Comparison of ENCODE assay signal across 1 cellular context in the genomic region with DNA sequence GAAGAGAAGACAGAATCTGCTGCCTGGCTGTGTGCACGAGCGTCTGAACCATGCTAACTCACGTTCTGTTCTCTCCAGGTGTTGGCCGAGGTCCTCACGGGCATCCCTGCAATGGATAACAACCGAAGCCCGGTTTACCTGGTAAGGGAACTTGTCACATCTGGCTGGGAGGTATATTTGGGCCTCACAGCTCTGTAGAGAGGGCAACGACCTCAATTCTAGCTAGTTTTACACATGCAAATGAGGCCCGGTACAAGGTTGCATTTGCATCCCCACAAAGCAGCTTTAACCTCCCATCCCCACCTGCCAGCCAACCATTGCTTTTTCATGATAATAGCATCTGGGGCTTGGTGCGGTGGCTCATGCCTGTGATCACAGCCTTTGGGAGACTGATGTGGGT.
TF ChIP-seq lines count a peak whose summit lies in the region.

No MANE protein-coding gene starts in this region.

TF ChIP-seq in GM12878, 131 proteins besides CTCF, POLR2A, EP300 and RAD21 (continued from another document):
- no peak for TF ChIP-seq IRF3 (IDR thresholded peaks at IDR 0.05)
- TF ChIP-seq CEBPZ (IDR thresholded peaks at IDR 0.05; ENCODE audit: low read depth, low read length), result no peak
- no peak for TF ChIP-seq ZSCAN29 (IDR thresholded peaks at IDR 0.05)
